1 cellular context compared by ENCODE assay signal in the genomic region with DNA sequence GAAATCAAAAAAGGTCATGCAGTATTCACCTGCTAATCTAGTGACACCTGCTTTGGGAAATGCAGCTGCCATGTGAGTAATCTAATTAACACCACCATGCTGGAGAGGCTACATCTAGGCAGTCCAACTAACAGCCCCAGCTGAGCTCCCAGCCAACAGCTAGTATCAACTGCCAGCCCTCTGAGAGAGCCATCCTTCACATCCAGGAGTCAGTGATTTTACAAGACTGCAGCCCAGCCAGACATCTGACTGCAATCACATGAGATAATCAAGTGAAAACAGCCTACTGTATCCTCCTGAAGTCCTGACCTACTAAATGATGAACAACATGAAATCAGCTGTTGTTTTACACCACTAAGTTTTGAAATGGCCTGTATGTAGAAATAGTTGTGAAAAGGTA.
TF ChIP-seq lines count a peak whose summit lies in the region.

No MANE protein-coding gene starts in this region.

TF ChIP-seq in HepG2, 621 proteins besides CTCF, POLR2A, EP300 and RAD21:
- TF ChIP-seq, protein P1, sequence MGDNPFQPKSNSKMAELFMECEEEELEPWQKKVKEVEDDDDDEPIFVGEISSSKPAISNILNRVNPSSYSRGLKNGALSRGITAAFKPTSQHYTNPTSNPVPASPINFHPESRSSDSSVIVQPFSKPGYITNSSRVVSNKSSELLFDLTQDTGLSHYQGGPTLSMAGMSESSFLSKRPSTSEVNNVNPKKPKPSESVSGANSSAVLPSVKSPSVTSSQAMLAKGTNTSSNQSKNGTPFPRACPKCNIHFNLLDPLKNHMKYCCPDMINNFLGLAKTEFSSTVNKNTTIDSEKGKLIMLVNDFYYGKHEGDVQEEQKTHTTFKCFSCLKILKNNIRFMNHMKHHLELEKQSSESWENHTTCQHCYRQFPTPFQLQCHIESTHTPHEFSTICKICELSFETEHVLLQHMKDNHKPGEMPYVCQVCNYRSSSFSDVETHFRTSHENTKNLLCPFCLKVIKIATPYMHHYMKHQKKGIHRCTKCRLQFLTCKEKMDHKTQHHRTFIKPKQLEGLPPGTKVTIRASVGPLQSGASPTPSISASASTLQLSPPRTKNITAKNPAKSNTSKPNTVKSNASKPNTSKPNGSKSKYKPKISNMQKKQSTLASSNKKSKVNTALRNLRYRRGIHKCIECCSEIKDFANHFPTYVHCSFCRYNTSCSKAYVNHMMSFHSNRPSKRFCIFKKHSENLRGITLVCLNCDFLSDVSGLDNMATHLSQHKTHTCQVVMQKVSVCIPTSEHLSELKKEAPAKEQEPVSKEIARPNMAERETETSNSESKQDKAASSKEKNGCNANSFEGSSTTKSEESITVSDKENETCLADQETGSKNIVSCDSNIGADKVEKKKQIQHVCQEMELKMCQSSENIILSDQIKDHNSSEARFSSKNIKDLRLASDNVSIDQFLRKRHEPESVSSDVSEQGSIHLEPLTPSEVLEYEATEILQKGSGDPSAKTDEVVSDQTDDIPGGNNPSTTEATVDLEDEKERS (CRISPR knock-in tag; IDR thresholded peaks at IDR 0.05): no peak
- no peak for TF ChIP-seq ZNF609 (CRISPR knock-in tag; IDR thresholded peaks at IDR 0.05; ENCODE audit: borderline replicate concordance)
- no peak for TF ChIP-seq ARID4A (CRISPR knock-in tag; IDR thresholded peaks at IDR 0.05; ENCODE audit: borderline replicate concordance)
- TF ChIP-seq, protein P2, sequence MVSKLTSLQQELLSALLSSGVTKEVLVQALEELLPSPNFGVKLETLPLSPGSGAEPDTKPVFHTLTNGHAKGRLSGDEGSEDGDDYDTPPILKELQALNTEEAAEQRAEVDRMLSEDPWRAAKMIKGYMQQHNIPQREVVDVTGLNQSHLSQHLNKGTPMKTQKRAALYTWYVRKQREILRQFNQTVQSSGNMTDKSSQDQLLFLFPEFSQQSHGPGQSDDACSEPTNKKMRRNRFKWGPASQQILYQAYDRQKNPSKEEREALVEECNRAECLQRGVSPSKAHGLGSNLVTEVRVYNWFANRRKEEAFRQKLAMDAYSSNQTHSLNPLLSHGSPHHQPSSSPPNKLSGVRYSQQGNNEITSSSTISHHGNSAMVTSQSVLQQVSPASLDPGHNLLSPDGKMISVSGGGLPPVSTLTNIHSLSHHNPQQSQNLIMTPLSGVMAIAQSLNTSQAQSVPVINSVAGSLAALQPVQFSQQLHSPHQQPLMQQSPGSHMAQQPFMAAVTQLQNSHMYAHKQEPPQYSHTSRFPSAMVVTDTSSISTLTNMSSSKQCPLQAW (CRISPR knock-in tag; IDR thresholded peaks at IDR 0.05): no peak
- TF ChIP-seq GPN1 (CRISPR knock-in tag; IDR thresholded peaks at IDR 0.05; ENCODE audit: borderline replicate concordance): no peak
- TF ChIP-seq NR2F2 (IDR thresholded peaks at IDR 0.05; ENCODE audit: borderline replicate concordance, low read depth): no peak
- TF ChIP-seq ZNF572 (CRISPR knock-in tag; IDR thresholded peaks at IDR 0.05): no peak
- no peak for TF ChIP-seq ZNF615 (CRISPR knock-in tag; IDR thresholded peaks at IDR 0.05; ENCODE audit: borderline replicate concordance)
- no peak for TF ChIP-seq ZNF75D (CRISPR knock-in tag; IDR thresholded peaks at IDR 0.05; ENCODE audit: borderline replicate concordance)
- TF ChIP-seq NFKB2 (CRISPR knock-in tag; IDR thresholded peaks at IDR 0.05; ENCODE audit: borderline replicate concordance): no peak
